ENCODE assay signal across 24 cellular contexts in the genomic region with DNA sequence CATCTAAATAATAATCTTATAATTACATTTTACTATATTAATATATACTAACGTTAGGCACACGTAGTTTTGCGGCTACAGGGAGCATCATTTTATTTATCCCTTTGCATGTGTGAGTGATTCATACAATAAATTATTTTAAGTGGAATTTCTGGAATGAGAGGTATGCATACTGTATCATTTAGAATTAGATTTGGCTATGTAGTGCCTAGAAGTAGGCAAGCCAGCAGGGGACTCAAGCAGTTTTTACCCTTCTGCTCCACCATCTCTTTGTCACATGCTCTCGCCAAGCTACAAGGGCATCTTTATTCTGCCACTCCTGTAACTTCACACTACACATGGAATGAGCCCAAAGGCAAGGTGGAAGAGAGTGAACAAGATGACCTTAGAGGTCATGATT.
DNase-seq lines count a peak whose midpoint lies in the region; ATAC-seq and TF ChIP-seq lines count a peak whose summit lies in the region.
"Had no signal": no experiment of that assay in that cellular context is flagged by ENCODE, and none has a peak within 500 bp of the region (broad histone marks: within the 10 kb centered on the region; RNA-seq: fewer than 3 reads in every experiment).

No MANE protein-coding gene starts in this region.

- TF ChIP-seq CTCF in SK-N-SH (IDR thresholded peaks at IDR 0.05) (no peak), heart left ventricle (IDR thresholded peaks at IDR 0.05) (no peak)

- H3K36me3 ChIP-seq in SK-N-SH (replicated peaks in 1 of 2; ENCODE audit: control insufficient read depth in 1 of 2, insufficient read depth in 2 of 2, low read length in 1 of 2) (no peaks in the 10 kb centered on the region), skeletal muscle satellite cell (ENCODE audit: insufficient read depth, low read length) (no peaks in the 10 kb centered on the region), heart left ventricle (no peaks in the 10 kb centered on the region)
- H3K36me3 ChIP-seq: upper lobe of right lung had no signal

- DNase-seq in HS-27A (ENCODE audit: low read depth) = peak; percentile 46
- DNase-seq in SK-N-SH = no peak
- DNase-seq in foreskin melanocyte = peak; percentile 21
- DNase-seq in NCI-H1694 treated with DMSO at 0.1 percent for 48 hours (lab: John Stamatoyannopoulos, UW) = no peak
- no peak for DNase-seq in heart left ventricle
- DNase-seq in OCI-M2 (lab: John Stamatoyannopoulos, UW; ENCODE audit: unreplicated experiment) = no peak
- DNase-seq: activated CD4-positive, alpha-beta T cell treated with anti-CD3 and anti-CD28 coated beads, Interleukin-2, amount 50 U/mL, for 1 hour; activated CD8-positive, alpha-beta memory T cell treated with anti-CD3 and anti-CD28 coated beads, Interleukin-2, amount 10 ng/mL, durations not matched to agents 7 days and 5 days; activated naive CD4-positive, alpha-beta T cell treated with anti-CD3 and anti-CD28 coated beads, Interleukin-2, amount 10 ng/mL, durations not matched to agents 7 days and 5 days; aorta; DMS 273 treated with DMSO at 0.1 percent for 48 hours; HFFc6; MV-4-11; naive thymus-derived CD8-positive, alpha-beta T cell; NCI-H1694; NCI-H2171 treated with DMSO at 0.1 percent for 48 hours; NCI-H526; occipital lobe; RPMI8226; substantia nigra; upper lobe of right lung had no signal

- no peaks in the 10 kb centered on the region for H3F3A ChIP-seq in SK-N-SH (replicated peaks; ENCODE audit: insufficient read depth)

- H3K4me3 ChIP-seq in SK-N-SH (ENCODE audit: low read depth in 2 of 2, low read length in 1 of 2) (no peak overlapping the region), skeletal muscle satellite cell (ENCODE audit: low read length) (no peak overlapping the region), heart left ventricle (no peak overlapping the region)
- H3K4me3 ChIP-seq: smooth muscle cell, upper lobe of right lung had no signal

- no peak for TF ChIP-seq POLR2A in heart left ventricle (IDR thresholded peaks at IDR 0.05)

- H3K27ac ChIP-seq in SK-N-SH (ENCODE audit: low read depth in 2 of 2, low read length in 1 of 2) = no peak overlapping the region
- no peak overlapping the region for H3K27ac ChIP-seq in heart left ventricle
- H3K27ac ChIP-seq: upper lobe of right lung had no signal

- intact Hi-C loops in heart left ventricle (cut with DNase I) = no loop called here

- CTCF ChIA-PET in SK-N-SH (lab: Yijun Ruan, JAX) = interaction anchor here (1.3 kb wide), 1 partner anchor 12 kb away, joined by 4 read pairs; no protein-coding TSS in a partner anchor

- no peaks in the 10 kb centered on the region for H3K4me1 ChIP-seq in SK-N-SH (ENCODE audit: control insufficient read depth in 1 of 2, insufficient read depth in 2 of 2, low read depth in 1 of 2, low read length in 1 of 2)
- peaks cover 27% of the 10 kb centered on the region for H3K4me1 ChIP-seq in skeletal muscle satellite cell (ENCODE audit: control insufficient read depth, insufficient read depth, low read length)
- no peaks in the 10 kb centered on the region for H3K4me1 ChIP-seq in heart left ventricle
- H3K4me1 ChIP-seq: upper lobe of right lung had no signal

- WGBS in SK-N-SH (ENCODE audit: low lambda C conversion rate) = 63% methylated on average over 4 of the region's 4 CpGs
- 84 to 90% (median 87%) methylated on average over 4 of the region's 4 CpGs for WGBS in heart left ventricle, 4 donors

- no peak overlapping the region for H3K4me2 ChIP-seq in SK-N-SH
- peak overlapping the region; percentile 31 for H3K4me2 ChIP-seq in skeletal muscle satellite cell (ENCODE audit: low read length)
- H3K4me2 ChIP-seq: smooth muscle cell had no signal

- no peak overlapping the region for H2AFZ ChIP-seq in SK-N-SH (ENCODE audit: low read depth)

- no peaks in the 10 kb centered on the region for H4K20me1 ChIP-seq in SK-N-SH (ENCODE audit: insufficient read depth)

- no peak for ATAC-seq in heart left ventricle
- ATAC-seq: activated CD8-positive, alpha-beta memory T cell treated with anti-CD3 and anti-CD28 coated beads, Interleukin-2, amount 10 ng/mL, durations not matched to agents 7 days and 5 days; left lobe of liver; naive thymus-derived CD8-positive, alpha-beta T cell; upper lobe of right lung had no signal

- H3K9me2 ChIP-seq in SK-N-SH = no peaks in the 10 kb centered on the region

- H3K79me2 ChIP-seq in SK-N-SH (ENCODE audit: insufficient read depth) = no peaks in the 10 kb centered on the region

- TF ChIP-seq EP300 in SK-N-SH (IDR thresholded peaks at IDR 0.05; ENCODE audit: borderline replicate concordance in 1 of 2, low read depth in 1 of 2, low read length in 1 of 2) = no peak

- POLR2A ChIA-PET in SK-N-SH (lab: Yijun Ruan, JAX) = no interaction called here

- H3K9me3 ChIP-seq in SK-N-SH = no peaks in the 10 kb centered on the region
- H3K9me3 ChIP-seq in skeletal muscle satellite cell (replicated peaks; ENCODE audit: low read length) = no peaks in the 10 kb centered on the region
- peaks cover 0 to 2% (median 0%) of the 10 kb centered on the region in 12 donors for H3K9me3 ChIP-seq in heart left ventricle
- H3K9me3 ChIP-seq: upper lobe of right lung had no signal

- H3K9ac ChIP-seq in SK-N-SH = no peak overlapping the region
- no peak overlapping the region for H3K9ac ChIP-seq in skeletal muscle satellite cell (ENCODE audit: low read depth, low read length)

- H3K27me3 ChIP-seq in SK-N-SH (ENCODE audit: insufficient read depth) (no peaks in the 10 kb centered on the region), skeletal muscle satellite cell (ENCODE audit: control insufficient read depth, insufficient read depth, low read length) (no peaks in the 10 kb centered on the region), heart left ventricle (no peaks in the 10 kb centered on the region)
- H3K27me3 ChIP-seq: upper lobe of right lung had no signal

- TF ChIP-seq RAD21 in SK-N-SH (IDR thresholded peaks at IDR 0.05; ENCODE audit: low read length) = no peak

TF ChIP-seq in SK-N-SH, 30 proteins besides CTCF, POLR2A, EP300 and RAD21:
- TF ChIP-seq SIN3A (IDR thresholded peaks at IDR 0.05; ENCODE audit: borderline replicate concordance, low read depth, low read length) (no peak), MEF2A (IDR thresholded peaks at IDR 0.05; ENCODE audit: borderline replicate concordance, low read depth) (no peak), TEAD4 (IDR thresholded peaks at IDR 0.05; ENCODE audit: borderline replicate concordance, insufficient read depth) (peak; percentile 66; the same call in 1 of the 2 replicates), TCF12 (IDR thresholded peaks at IDR 0.05) (no peak; the same call in 1 of the 2 replicates), FOXJ3 (CRISPR knock-in tag; IDR thresholded peaks at IDR 0.05) (no peak), RXRA (IDR thresholded peaks at IDR 0.05; ENCODE audit: borderline replicate concordance, low read depth) (no peak), CHD2 (IDR thresholded peaks at IDR 0.05; ENCODE audit: low read length, partially characterized antibody) (no peak), YY1 (IDR thresholded peaks at IDR 0.05; ENCODE audit: low read depth) (no peak), GATA2 (CRISPR knock-in tag; IDR thresholded peaks at IDR 0.05) (no peak), NRF1 (IDR thresholded peaks at IDR 0.05; ENCODE audit: low read depth, low read length) (no peak), TAF1 (IDR thresholded peaks at IDR 0.05; ENCODE audit: borderline replicate concordance, low read depth, low read length) (no peak), JUND (IDR thresholded peaks at IDR 0.05) (0 out of 2 replicates have a peak, but pooled peaks have one; percentile 19), FOXM1 (IDR thresholded peaks at IDR 0.05; ENCODE audit: low read depth) (no peak), IRF3 (IDR thresholded peaks at IDR 0.05; ENCODE audit: low read depth, low read length) (no peak), SMC3 (IDR thresholded peaks at IDR 0.05; ENCODE audit: low read depth, low read length) (no peak), POLR2AphosphoS5 (IDR thresholded peaks at IDR 0.05; ENCODE audit: low read depth, low read length) (no peak), FOSL2 (IDR thresholded peaks at IDR 0.05; ENCODE audit: borderline replicate concordance, low read depth) (peak; percentile 46)
- TF ChIP-seq, protein P1, sequence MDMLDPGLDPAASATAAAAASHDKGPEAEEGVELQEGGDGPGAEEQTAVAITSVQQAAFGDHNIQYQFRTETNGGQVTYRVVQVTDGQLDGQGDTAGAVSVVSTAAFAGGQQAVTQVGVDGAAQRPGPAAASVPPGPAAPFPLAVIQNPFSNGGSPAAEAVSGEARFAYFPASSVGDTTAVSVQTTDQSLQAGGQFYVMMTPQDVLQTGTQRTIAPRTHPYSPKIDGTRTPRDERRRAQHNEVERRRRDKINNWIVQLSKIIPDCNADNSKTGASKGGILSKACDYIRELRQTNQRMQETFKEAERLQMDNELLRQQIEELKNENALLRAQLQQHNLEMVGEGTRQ (IDR thresholded peaks at IDR 0.05; ENCODE audit: borderline replicate concordance, low read depth, low read length) = no peak
- TF ChIP-seq, protein P2, sequence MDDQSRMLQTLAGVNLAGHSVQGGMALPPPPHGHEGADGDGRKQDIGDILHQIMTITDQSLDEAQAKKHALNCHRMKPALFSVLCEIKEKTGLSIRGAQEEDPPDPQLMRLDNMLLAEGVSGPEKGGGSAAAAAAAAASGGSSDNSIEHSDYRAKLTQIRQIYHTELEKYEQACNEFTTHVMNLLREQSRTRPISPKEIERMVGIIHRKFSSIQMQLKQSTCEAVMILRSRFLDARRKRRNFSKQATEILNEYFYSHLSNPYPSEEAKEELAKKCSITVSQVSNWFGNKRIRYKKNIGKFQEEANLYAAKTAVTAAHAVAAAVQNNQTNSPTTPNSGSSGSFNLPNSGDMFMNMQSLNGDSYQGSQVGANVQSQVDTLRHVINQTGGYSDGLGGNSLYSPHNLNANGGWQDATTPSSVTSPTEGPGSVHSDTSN (IDR thresholded peaks at IDR 0.05) = no peak; the same call in 1 of the 2 replicates
TF ChIP-seq in SK-N-SH: peak in this region for 3.

Comparison
In these comparisons a context has a peak if more than half of its experiments do, and no peak if none do; other contexts are left out.
1. DNase-seq: peak in HS-27A (single experiment) and foreskin melanocyte (single experiment); none in SK-N-SH (single experiment), NCI-H1694 treated with DMSO at 0.1 percent for 48 hours (single experiment), heart left ventricle (0 of 5) and OCI-M2 (single experiment).